In genomic region chr3:167814441-167814951, GRCh38 we compare ENCODE assay signal across 10 cellular contexts.
DNase-seq lines count a peak whose midpoint lies in the region; ATAC-seq and TF ChIP-seq lines count a peak whose summit lies in the region.
"Had no signal": no experiment of that assay in that cellular context is flagged by ENCODE, and none has a peak within 500 bp of the region (broad histone marks: within the 10 kb centered on the region; RNA-seq: fewer than 3 reads in every experiment).

No MANE protein-coding gene starts in this region.

- H3K27me3 ChIP-seq in Panc1 (ENCODE audit: control insufficient read depth, insufficient read depth, low read length): no peaks in the 10 kb centered on the region

- no peak overlapping the region for H3K4me3 ChIP-seq in Panc1 (ENCODE audit: low read depth in 2 of 2, low read length in 2 of 2)
- no peak overlapping the region for H3K4me3 ChIP-seq in retinal pigment epithelial cell (ENCODE audit: low read length)

- DNase-seq in G401 (ENCODE audit: low spot score): peak; percentile 97
- no peak for DNase-seq in Panc1 (ENCODE audit: low read depth, low spot score)
- peak; percentile 53 for DNase-seq in fibroblast of the conjunctiva (ENCODE audit: low read depth)
- DNase-seq in retinal pigment epithelial cell (ENCODE audit: low read depth): peak; percentile 83
- DNase-seq in activated naive CD4-positive, alpha-beta T cell treated with anti-CD3 and anti-CD28 coated beads, Interleukin-2, amount 50 U/mL, for 16 hours: no peak
- no peak for DNase-seq in mucosa of gallbladder (ENCODE audit: low spot score)
- DNase-seq: activated naive CD8-positive, alpha-beta T cell treated with anti-CD3 and anti-CD28 coated beads, Interleukin-2, amount 10 ng/mL, durations not matched to agents 7 days and 5 days; DND-41 had no signal

- H3K27ac ChIP-seq in Panc1 (ENCODE audit: low read length): no peak overlapping the region

- CTCF ChIA-PET in Panc1 (lab: Charles Lee): no interaction called here

- ATAC-seq in Panc1 (peak; percentile 42; the same call in 1 of the 2 replicates), GM19395 (IDR thresholded peaks at IDR 0.05; ENCODE audit: unreplicated experiment) (no peak), HG03025 (IDR thresholded peaks at IDR 0.05; ENCODE audit: low FRiP score, unreplicated experiment) (no peak)

- intact Hi-C loops in Panc1 (cut with micrococcal nuclease; ENCODE audit: unreplicated experiment): no loop called here

- no peaks in the 10 kb centered on the region for H3K9me3 ChIP-seq in Panc1 (ENCODE audit: control insufficient read depth, insufficient read depth, low read depth, low read length)

- in situ Hi-C loops in G401 (cut with HindIII; ENCODE audit: low sequenced_read_pairs) (no loop called here), Panc1 (cut with HindIII; ENCODE audit: low pct_unique_long_range_greater_than_20kb, low sequenced_read_pairs) (no loop called here)

- no peaks in the 10 kb centered on the region for H3K36me3 ChIP-seq in Panc1 (ENCODE audit: control insufficient read depth, insufficient read depth, low read length)

- no peak for TF ChIP-seq CTCF in Panc1 (IDR thresholded peaks at IDR 0.05)
- no peak for TF ChIP-seq CTCF in retinal pigment epithelial cell (conservative IDR thresholded peaks at IDR 0.05; ENCODE audit: low read depth, low read length)

- H3K4me1 ChIP-seq in Panc1 (ENCODE audit: control insufficient read depth, insufficient read depth, low read length): no peaks in the 10 kb centered on the region

- no TSS peak for BruUV-seq in Panc1 (replicated peaks; lab: Mats Ljungman, UMichigan)

- POLR2A ChIA-PET in Panc1 (lab: Charles Lee): no interaction called here

Comparison
In these comparisons a context has a peak if more than half of its experiments do, and no peak if none do; other contexts are left out.
1. DNase-seq: peak in G401 (single experiment), fibroblast of the conjunctiva (single experiment) and retinal pigment epithelial cell (single experiment); none in Panc1 (single experiment), activated naive CD4-positive, alpha-beta T cell treated with anti-CD3 and anti-CD28 coated beads, Interleukin-2, amount 50 U/mL, for 16 hours (single experiment) and mucosa of gallbladder (single experiment).